ENCODE assay signal across 31 cellular contexts in genomic region chr3:62439978-62440377, GRCh38.
"Had no signal": no experiment of that assay in that cellular context is flagged by ENCODE, and none has a peak within 500 bp of the region (broad histone marks: within the 10 kb centered on the region; RNA-seq: fewer than 3 reads in every experiment).

No MANE protein-coding gene starts in this region.

- H3K27ac ChIP-seq: neural progenitor cell, ovary, parathyroid adenoma, psoas muscle, skin epidermis, spleen, suprapubic skin, testis, tibial artery, transverse colon, upper lobe of right lung, uterus had no signal

- H3K36me3 Mint-ChIP-seq: natural killer cell; stimulated activated memory B cell treated with anti-CD40 and anti-IgM and Interleukin-4, amounts not matched to agents 10 μg/mL and 1 μg/mL and 100 μg/mL, for 72 hours; type B pancreatic cell had no signal

- DNase-seq: natural killer cell; occipital lobe; ovary; posterior cingulate gyrus; psoas muscle; right cardiac atrium; spleen; stimulated activated CD4-positive, alpha-beta T cell treated with anti-CD3 and anti-CD28 coated beads, Interleukin-12 subunit alpha, Interleukin-12 subunit beta, amount 100 ng/mL, for 4 hours; stimulated activated CD4-positive, alpha-beta T cell treated with anti-CD3 and anti-CD28 coated beads, Interleukin-1b, Interleukin-23, amount 100 ng/mL, for 48 hours; stimulated activated CD4-positive, alpha-beta T cell treated with anti-CD3 and anti-CD28 coated beads, Interleukin-4, amount 100 ng/mL, for 1 hour; stimulated activated CD4-positive, alpha-beta T cell treated with anti-CD3 and anti-CD28 coated beads, Interleukin-4, amount 100 ng/mL, for 4 hours; stimulated activated CD8-positive, alpha-beta memory T cell treated with anti-CD3 and anti-CD28 coated beads, Interleukin-4, amount 100 ng/mL, for 48 hours; stimulated activated naive CD4-positive, alpha-beta T cell; stimulated activated naive CD8-positive, alpha-beta T cell treated with anti-CD3 and anti-CD28 coated beads, Interleukin-15, amount 100 ng/mL, for 72 hours; stimulated activated naive CD8-positive, alpha-beta T cell treated with anti-CD3 and anti-CD28 coated beads, Interleukin-15, Interleukin-2, amounts not matched to agents 100 U/mL and 50 U/mL, for 24 hours; substantia nigra; testis; tibial artery; transverse colon; upper lobe of right lung; uterus had no signal

- H3K4me3 ChIP-seq: neural progenitor cell, ovary, psoas muscle, skin epidermis, smooth muscle cell, spleen, suprapubic skin, testis, tibial artery, transverse colon, upper lobe of right lung, uterus had no signal

- H3K9ac ChIP-seq: neural progenitor cell, parathyroid adenoma had no signal

- H3K4me1 ChIP-seq: parathyroid adenoma, psoas muscle, spleen, suprapubic skin, testis, tibial artery, transverse colon, upper lobe of right lung, uterus had no signal

- H2AFZ ChIP-seq: neural progenitor cell, parathyroid adenoma had no signal

- H3K4me2 ChIP-seq: neural progenitor cell, smooth muscle cell had no signal

- H3K4me3 Mint-ChIP-seq: natural killer cell; nephron; neural progenitor cell; stimulated activated memory B cell treated with anti-CD40 and anti-IgM and Interleukin-4, amounts not matched to agents 10 μg/mL and 1 μg/mL and 100 μg/mL, for 72 hours; stimulated activated naive CD8-positive, alpha-beta T cell treated with anti-CD3 and anti-CD28 coated beads, Interleukin-15, amount 100 ng/mL, for 72 hours; type B pancreatic cell had no signal

- H3K9me3 Mint-ChIP-seq: nephron, type B pancreatic cell had no signal

- H3K27ac Mint-ChIP-seq: natural killer cell; nephron; neural progenitor cell; progenitor cell of endocrine pancreas; stimulated activated memory B cell treated with anti-CD40 and anti-IgM and Interleukin-4, amounts not matched to agents 10 μg/mL and 1 μg/mL and 100 μg/mL, for 72 hours; stimulated activated naive CD8-positive, alpha-beta T cell treated with anti-CD3 and anti-CD28 coated beads, Interleukin-15, amount 100 ng/mL, for 72 hours; type B pancreatic cell had no signal

- H3K9me3 ChIP-seq: ovary, psoas muscle, spleen, suprapubic skin, testis, tibial artery, transverse colon, upper lobe of right lung, uterus had no signal

- H3K27me3 ChIP-seq: ovary, testis, transverse colon, uterus had no signal

- H3K27me3 Mint-ChIP-seq: progenitor cell of endocrine pancreas had no signal

- H3K36me3 ChIP-seq: neural progenitor cell, ovary, spleen, suprapubic skin, tibial artery, transverse colon, upper lobe of right lung, uterus had no signal

- ATAC-seq: natural killer cell; psoas muscle; right cardiac atrium; sciatic nerve; stimulated activated memory B cell treated with anti-CD40 and anti-IgM and Interleukin-4, amounts not matched to agents 10 μg/mL and 1 μg/mL and 100 μg/mL, for 72 hours; stimulated activated naive CD8-positive, alpha-beta T cell treated with anti-CD3 and anti-CD28 coated beads, Interleukin-15, amount 100 ng/mL, for 72 hours; stimulated activated naive CD8-positive, alpha-beta T cell treated with anti-CD3 and anti-CD28 coated beads, Interleukin-15, Interleukin-2, amounts not matched to agents 100 U/mL and 50 U/mL, for 24 hours; upper lobe of right lung had no signal

- H3K79me2 ChIP-seq: parathyroid adenoma had no signal

- H3K4me1 Mint-ChIP-seq: natural killer cell; nephron; stimulated activated memory B cell treated with anti-CD40 and anti-IgM and Interleukin-4, amounts not matched to agents 10 μg/mL and 1 μg/mL and 100 μg/mL, for 72 hours had no signal
